8 cellular contexts compared by ENCODE assay signal in the genomic region with DNA sequence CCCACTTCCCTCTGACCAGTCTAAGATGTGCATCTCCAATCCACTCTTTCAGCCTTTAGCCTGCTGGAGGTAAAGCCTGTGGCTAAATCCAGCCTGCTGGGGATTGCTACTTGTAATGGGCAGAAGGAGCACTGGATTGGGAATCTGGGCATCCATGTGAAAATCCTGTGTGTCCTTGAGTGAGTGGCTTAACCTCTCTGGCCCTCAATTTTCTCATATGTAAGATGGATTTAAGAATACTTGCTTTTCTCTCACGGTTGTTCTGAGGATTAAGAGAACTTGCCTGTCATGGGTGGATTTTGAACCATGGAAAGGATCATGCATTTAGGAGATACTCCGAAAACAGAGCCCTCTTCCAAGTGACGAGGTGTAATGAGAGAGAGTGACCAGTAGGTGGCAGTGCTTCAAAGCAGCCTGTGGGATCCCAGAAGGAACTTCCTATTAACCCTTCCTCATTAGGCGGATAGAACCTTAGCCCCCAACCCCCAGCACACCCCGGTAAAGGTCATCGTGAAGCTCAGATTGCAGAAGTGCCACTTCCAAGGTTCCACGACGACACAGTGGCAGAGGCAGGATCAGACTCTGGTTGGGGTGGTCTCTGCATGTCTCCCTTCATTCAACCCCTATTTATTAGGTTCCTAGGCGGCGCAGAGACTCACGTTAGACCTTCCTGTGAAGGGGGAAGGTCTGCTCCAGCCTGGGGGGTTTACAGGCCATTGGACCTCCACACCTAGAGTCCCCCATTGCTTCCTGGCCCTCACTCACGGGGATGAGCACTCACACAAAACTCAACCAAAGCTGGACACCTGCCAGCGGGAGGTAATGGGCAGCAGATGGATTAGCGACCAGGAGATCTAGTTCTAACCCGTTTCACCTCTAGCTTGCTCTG.
A peak's percentile ranks its signal among the peaks of the same experiment; 100 is the strongest.
DNase-seq lines count a peak whose midpoint lies in the region; ATAC-seq and TF ChIP-seq lines count a peak whose summit lies in the region.

No MANE protein-coding gene starts in this region.

- no peak overlapping the region for H3K27ac ChIP-seq in parathyroid adenoma

- TF ChIP-seq CTCF in parathyroid adenoma (IDR thresholded peaks at IDR 0.05) = peak; percentile 71

- DNase-seq in COLO829 (ENCODE audit: low spot score) = peak; percentile 88
- peak; percentile 78 for DNase-seq in HEK293T (ENCODE audit: extremely low spot score)
- peak; percentile 73 for DNase-seq in NCI-H82 (lab: John Stamatoyannopoulos, UW)
- DNase-seq in activated gamma-delta T cell treated with anti-CD3 and anti-CD28 coated beads, Interleukin-2, amount 50 U/mL, for 16 hours (ENCODE audit: low read depth) = peak; percentile 5
- DNase-seq in glomerular endothelial cell (ENCODE audit: extremely low read depth, low read depth, low spot score) = peak; percentile 52

- H3K4me3 ChIP-seq in parathyroid adenoma (ENCODE audit: low read depth, low read length) = no peak overlapping the region

- CTCF ChIA-PET in HEK293T (lab: Yijun Ruan, JAX) = interaction anchor here (0.6 to 0.9 kb wide), 4 partner anchors 14 to 250 kb away, joined by 3 read pairs; no protein-coding TSS in a partner anchor

- H3K36me3 ChIP-seq in parathyroid adenoma (ENCODE audit: control insufficient read depth, insufficient read depth, low read length) = no peaks in the 10 kb centered on the region

- H3K79me2 ChIP-seq in parathyroid adenoma = no peaks in the 10 kb centered on the region

- H3K27me3 ChIP-seq in parathyroid adenoma (ENCODE audit: control insufficient read depth, insufficient read depth, low read length) = no peaks in the 10 kb centered on the region

- POLR2A ChIA-PET in HEK293T (lab: Yijun Ruan, JAX) = no interaction called here

- ATAC-seq in HG02981 (IDR thresholded peaks at IDR 0.05; ENCODE audit: unreplicated experiment) = no peak
- ATAC-seq in HG02610 (IDR thresholded peaks at IDR 0.05; ENCODE audit: unreplicated experiment) = no peak

- H3K4me2 ChIP-seq in parathyroid adenoma (ENCODE audit: low read length) = peak overlapping the region; percentile 27

- H3K9ac ChIP-seq in parathyroid adenoma = no peak overlapping the region

- no peaks in the 10 kb centered on the region for H3K4me1 ChIP-seq in parathyroid adenoma

- H2AFZ ChIP-seq in parathyroid adenoma = peak overlapping the region; percentile 42

- H3K9me3 ChIP-seq in parathyroid adenoma (ENCODE audit: control insufficient read depth, low read length) = no peaks in the 10 kb centered on the region

TF ChIP-seq in HEK293T, 16 proteins besides CTCF, POLR2A, EP300 and RAD21:
- TF ChIP-seq CTBP1 (IDR thresholded peaks at IDR 0.05; ENCODE audit: borderline replicate concordance) (no peak), ZNF384 (IDR thresholded peaks at IDR 0.05) (no peak), FOXK2 (IDR thresholded peaks at IDR 0.05) (no peak), NFRKB (IDR thresholded peaks at IDR 0.05) (no peak)

Comparison
In these comparisons a context has a peak if more than half of its experiments do, and no peak if none do; other contexts are left out.
1. DNase-seq: peak in every context shown above with its lines; median percentile 88 in COLO829; 78 in HEK293T; 73 in NCI-H82; 52 in glomerular endothelial cell; 5 in activated gamma-delta T cell treated with anti-CD3 and anti-CD28 coated beads, Interleukin-2, amount 50 U/mL, for 16 hours.